1 cellular context compared by ENCODE assay signal in the genomic region with DNA sequence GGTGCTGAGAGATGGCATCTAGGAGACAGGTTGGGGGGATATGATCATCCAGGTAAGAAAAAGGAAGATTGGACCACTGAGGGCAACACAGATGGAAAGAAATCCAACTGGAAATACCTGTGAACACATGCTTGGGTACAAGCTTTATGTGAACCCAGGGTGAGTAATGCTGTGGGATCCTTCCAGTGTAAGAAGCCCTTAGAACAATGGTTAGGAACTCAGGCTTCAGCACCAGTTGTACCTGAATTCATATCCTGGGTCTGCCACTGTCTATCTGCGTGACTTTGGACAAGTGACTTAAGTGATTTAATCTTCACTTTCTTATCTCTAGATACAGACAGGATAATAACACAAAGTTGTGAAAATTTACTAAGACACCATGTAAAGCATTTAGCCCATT.
TF ChIP-seq lines count a peak whose summit lies in the region.

No MANE protein-coding gene starts in this region.

TF ChIP-seq in K562, 482 proteins besides CTCF, POLR2A, EP300 and RAD21 (continued from another document):
- TF ChIP-seq, protein P1, sequence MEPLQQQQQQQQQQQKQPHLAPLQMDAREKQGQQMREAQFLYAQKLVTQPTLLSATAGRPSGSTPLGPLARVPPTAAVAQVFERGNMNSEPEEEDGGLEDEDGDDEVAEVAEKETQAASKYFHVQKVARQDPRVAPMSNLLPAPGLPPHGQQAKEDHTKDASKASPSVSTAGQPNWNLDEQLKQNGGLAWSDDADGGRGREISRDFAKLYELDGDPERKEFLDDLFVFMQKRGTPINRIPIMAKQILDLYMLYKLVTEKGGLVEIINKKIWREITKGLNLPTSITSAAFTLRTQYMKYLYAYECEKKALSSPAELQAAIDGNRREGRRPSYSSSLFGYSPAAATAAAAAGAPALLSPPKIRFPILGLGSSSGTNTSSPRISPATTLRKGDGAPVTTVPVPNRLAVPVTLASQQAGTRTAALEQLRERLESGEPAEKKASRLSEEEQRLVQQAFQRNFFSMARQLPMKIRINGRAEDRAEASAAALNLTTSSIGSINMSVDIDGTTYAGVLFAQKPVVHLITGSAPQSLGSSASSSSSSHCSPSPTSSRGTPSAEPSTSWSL (CRISPR knock-in tag; IDR thresholded peaks at IDR 0.05; ENCODE audit: borderline replicate concordance) = no peak
